ENCODE assay signal across 23 cellular contexts in the genomic region with DNA sequence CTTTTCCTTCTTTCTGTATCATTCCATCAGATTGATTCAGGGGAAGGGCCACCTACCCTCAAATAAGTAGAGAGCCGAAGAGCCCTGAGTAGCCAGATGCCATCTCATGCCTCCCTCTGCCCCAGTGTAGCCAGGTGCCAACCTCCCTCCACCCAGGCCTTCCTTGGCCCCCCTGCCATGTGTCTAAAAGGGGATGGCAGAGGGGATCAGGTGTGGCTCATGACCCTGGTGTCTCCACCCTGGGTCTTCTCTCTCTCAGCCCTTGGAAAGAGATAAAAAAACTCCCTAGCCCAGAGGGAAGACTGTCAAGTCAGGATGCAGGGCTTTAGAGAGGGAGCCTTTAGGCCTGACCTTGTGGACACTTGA. TPM values are rescaled to one million over a fixed set of nuclear protein-coding genes. Genes with fewer than 3 reads are reported as not detected.
A peak's percentile ranks its signal among the peaks of the same experiment; 100 is the strongest.
DNase-seq lines count a peak whose midpoint lies in the region; ATAC-seq, FAIRE-seq and TF ChIP-seq lines count a peak whose summit lies in the region.
"Had no signal": no experiment of that assay in that cellular context is flagged by ENCODE, and none has a peak within 500 bp of the region (broad histone marks: within the 10 kb centered on the region; RNA-seq: fewer than 3 reads in every experiment).

No MANE protein-coding gene starts in this region.

- H3K27me3 ChIP-seq in SK-N-SH (ENCODE audit: insufficient read depth) (no peaks in the 10 kb centered on the region), WERI-Rb-1 (ENCODE audit: insufficient read depth, low read depth, severe bottlenecking) (no peaks in the 10 kb centered on the region), tibial nerve (no peaks in the 10 kb centered on the region)
- H3K27me3 ChIP-seq: SJCRH30 had no signal

- no peaks in the 10 kb centered on the region for H3K36me3 ChIP-seq in SK-N-SH (replicated peaks in 1 of 2; ENCODE audit: control insufficient read depth in 1 of 2, insufficient read depth in 2 of 2, low read length in 1 of 2)
- H3K36me3 ChIP-seq in WERI-Rb-1: peaks cover 58% of the 10 kb centered on the region
- H3K36me3 ChIP-seq in tibial nerve: peaks cover 0 to 10% (median 0%) of the 10 kb centered on the region in 3 donors
- H3K36me3 ChIP-seq: SJCRH30 had no signal

- DNase-seq in SK-N-SH (peak; percentile 10), GM12891 (ENCODE audit: insufficient read length, low spot score) (peak; percentile 12), WERI-Rb-1 (no peak), sciatic nerve (ENCODE audit: low spot score) (peak; percentile 7), tibial nerve (ENCODE audit: low spot score in 2 of 2) (no peak), hippocampal formation (lab: John Stamatoyannopoulos, UW) (no peak)
- DNase-seq: COR-L47, EL, NCI-H1092 treated with DMSO at 0.1 percent for 48 hours, NCI-H1694, NCI-H2081 treated with DMSO at 0.1 percent for 48 hours, NCI-H510A, NCI-H748 treated with DMSO at 0.1 percent for 48 hours, SJCRH30 had no signal

- TF ChIP-seq CTCF in SK-N-SH (IDR thresholded peaks at IDR 0.05) (no peak), WERI-Rb-1 (IDR thresholded peaks at IDR 0.05; ENCODE audit: low read depth, low read length) (no peak), tibial nerve (IDR thresholded peaks at IDR 0.05) (no peak)

- H3K27ac ChIP-seq in SK-N-SH (ENCODE audit: low read depth in 2 of 2, low read length in 1 of 2): no peak overlapping the region
- H3K27ac ChIP-seq in WERI-Rb-1: peak overlapping the region; percentile 95
- no peak overlapping the region for H3K27ac ChIP-seq in tibial nerve
- H3K27ac ChIP-seq: 22Rv1, RWPE1, SJCRH30 had no signal

- CTCF ChIA-PET in SK-N-SH (lab: Yijun Ruan, JAX): interaction anchor here (1.3 kb wide), 1 partner anchor 17 kb away, joined by 4 read pairs; no protein-coding TSS in a partner anchor

- no peak for ATAC-seq in SK-N-SH treated with all-trans-retinoic acid at 6 μM for 48 hours
- ATAC-seq in sciatic nerve: no peak
- no peak for ATAC-seq in GM18519 (IDR thresholded peaks at IDR 0.05; ENCODE audit: low FRiP score, unreplicated experiment)
- ATAC-seq: GM12878, K562 had no signal

- intact Hi-C loops in sciatic nerve (cut with DNase I): no loop called here

- no peaks in the 10 kb centered on the region for H3F3A ChIP-seq in SK-N-SH (replicated peaks; ENCODE audit: insufficient read depth)

- H3K9me2 ChIP-seq in SK-N-SH: no peaks in the 10 kb centered on the region

- no peak for TF ChIP-seq POLR2A in GM12891 (IDR thresholded peaks at IDR 0.05; ENCODE audit: low read depth, low read length)
- no peak for TF ChIP-seq POLR2A in tibial nerve (IDR thresholded peaks at IDR 0.05)

- peaks cover 8% of the 10 kb centered on the region for H4K20me1 ChIP-seq in SK-N-SH (ENCODE audit: insufficient read depth)

- TF ChIP-seq EP300 in SK-N-SH (IDR thresholded peaks at IDR 0.05; ENCODE audit: borderline replicate concordance in 1 of 2, low read depth in 1 of 2, low read length in 1 of 2) (no peak), tibial nerve (IDR thresholded peaks at IDR 0.05) (no peak)

- no peak overlapping the region for H2AFZ ChIP-seq in SK-N-SH (ENCODE audit: low read depth)

- H3K4me1 ChIP-seq in SK-N-SH (ENCODE audit: control insufficient read depth in 1 of 2, insufficient read depth in 2 of 2, low read depth in 1 of 2, low read length in 1 of 2) (peaks cover 0 to 5% of the 10 kb centered on the region in 2 experiments; a peak in 1 of 4 replicates), tibial nerve (peaks cover 0 to 6% (median 0%) of the 10 kb centered on the region in 4 donors)

- no peaks in the 10 kb centered on the region for H3K79me2 ChIP-seq in SK-N-SH (ENCODE audit: insufficient read depth)

- H3K9ac ChIP-seq in SK-N-SH: no peak overlapping the region

- H3K4me3 ChIP-seq in SK-N-SH (ENCODE audit: low read depth in 2 of 2, low read length in 1 of 2) (no peak overlapping the region), WERI-Rb-1 (ENCODE audit: low read depth, low read length) (no peak overlapping the region), tibial nerve (no peak overlapping the region)
- H3K4me3 ChIP-seq: GM12878, K562, SJCRH30 had no signal

- no peak overlapping the region for H3K4me2 ChIP-seq in SK-N-SH

- H3K9me3 ChIP-seq in SK-N-SH (no peaks in the 10 kb centered on the region), WERI-Rb-1 (ENCODE audit: severe bottlenecking) (no peaks in the 10 kb centered on the region), tibial nerve (no peaks in the 10 kb centered on the region)
- H3K9me3 ChIP-seq: SJCRH30 had no signal

- 22% methylated on average over 1 of the region's 1 CpG for WGBS in SK-N-SH (ENCODE audit: low lambda C conversion rate)
- WGBS in tibial nerve, 2 donors: 75 to 100% methylated on average over 1 of the region's 1 CpG

- POLR2A ChIA-PET in SK-N-SH (lab: Yijun Ruan, JAX): no interaction called here

- FAIRE-seq in GM12891 (lab: Jason Lieb, UNC): no peak
- FAIRE-seq: GM12878, K562 had no signal

- no peak for TF ChIP-seq RAD21 in SK-N-SH (IDR thresholded peaks at IDR 0.05; ENCODE audit: low read length)

TF ChIP-seq in SK-N-SH, 30 proteins besides CTCF, POLR2A, EP300 and RAD21:
- TF ChIP-seq NFIC (IDR thresholded peaks at IDR 0.05; ENCODE audit: borderline replicate concordance): no peak
- TF ChIP-seq NRF1 (IDR thresholded peaks at IDR 0.05; ENCODE audit: low read depth, low read length): no peak
- TF ChIP-seq, protein P1, sequence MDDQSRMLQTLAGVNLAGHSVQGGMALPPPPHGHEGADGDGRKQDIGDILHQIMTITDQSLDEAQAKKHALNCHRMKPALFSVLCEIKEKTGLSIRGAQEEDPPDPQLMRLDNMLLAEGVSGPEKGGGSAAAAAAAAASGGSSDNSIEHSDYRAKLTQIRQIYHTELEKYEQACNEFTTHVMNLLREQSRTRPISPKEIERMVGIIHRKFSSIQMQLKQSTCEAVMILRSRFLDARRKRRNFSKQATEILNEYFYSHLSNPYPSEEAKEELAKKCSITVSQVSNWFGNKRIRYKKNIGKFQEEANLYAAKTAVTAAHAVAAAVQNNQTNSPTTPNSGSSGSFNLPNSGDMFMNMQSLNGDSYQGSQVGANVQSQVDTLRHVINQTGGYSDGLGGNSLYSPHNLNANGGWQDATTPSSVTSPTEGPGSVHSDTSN (IDR thresholded peaks at IDR 0.05): no peak
- TF ChIP-seq GATA2 (CRISPR knock-in tag; IDR thresholded peaks at IDR 0.05): no peak
- TF ChIP-seq MEF2A (IDR thresholded peaks at IDR 0.05; ENCODE audit: borderline replicate concordance, low read depth): no peak
- TF ChIP-seq YY1 (IDR thresholded peaks at IDR 0.05; ENCODE audit: low read depth): no peak

TF ChIP-seq in SK-N-SH treated with all-trans-retinoic acid at 6 μM for 48 hours, 23 proteins besides CTCF, POLR2A, EP300 and RAD21 (continues in another document):
- no peak for TF ChIP-seq PPARA (CRISPR knock-in tag; IDR thresholded peaks at IDR 0.05; ENCODE audit: borderline replicate concordance)

TF ChIP-seq in GM12891, 5 proteins besides CTCF, POLR2A, EP300 and RAD21:
- no peak for TF ChIP-seq TAF1 (IDR thresholded peaks at IDR 0.05; ENCODE audit: low read depth, low read length)
- no peak for TF ChIP-seq POU2F2 (IDR thresholded peaks at IDR 0.05; ENCODE audit: low read depth, low read length)
- TF ChIP-seq PAX5 (IDR thresholded peaks at IDR 0.05; ENCODE audit: insufficient read depth, low read length, severe bottlenecking): no peak
- TF ChIP-seq SPI1 (IDR thresholded peaks at IDR 0.05; ENCODE audit: low read depth, low read length): no peak
- no peak for TF ChIP-seq POLR2AphosphoS5 (IDR thresholded peaks at IDR 0.05; ENCODE audit: low read depth, low read length)
TF ChIP-seq in GM12891: peak in this region for 0.

RNA-seq across cellular contexts. Expression of a gene that starts 5.1 kb away (rescaled TPM):
- polyA plus RNA-seq in SK-N-SH (2012; rRNA removed): 0.15 and 0.24 TPM in 2 replicates
- 0.01 and 0.16 TPM in 2 replicates for polyA plus RNA-seq in SK-N-SH (2012; cell fraction: cytosol; rRNA removed)
- 0.55 and 0.82 TPM in 2 replicates for polyA plus RNA-seq in SK-N-SH (2012; cell fraction: nucleus; rRNA removed)
- 0.06 TPM for polyA plus RNA-seq in GM12891 (2012; ENCODE audit: low read depth, missing spikeins)
- total RNA-seq in sciatic nerve (0.40 TPM), tibial nerve (1 to 10 TPM in 2 of 4 donors, under 1 TPM in 2; 0.59 to 2.6 (median 0.91) TPM)
- total RNA-seq: H4, K562 had no signal
- polyA plus RNA-seq: AG04450, CD14-positive monocyte, K562 had no signal

RNA-seq across cellular contexts. Expression of a gene that starts 41.0 kb away (rescaled TPM):
- polyA plus RNA-seq in SK-N-SH (2012; rRNA removed): 82.1 and 86.0 TPM in 2 replicates
- polyA plus RNA-seq in SK-N-SH (2012; cell fraction: cytosol; rRNA removed): 39.3 and 60.0 TPM in 2 replicates
- 71.2 and 84.0 TPM in 2 replicates for polyA plus RNA-seq in SK-N-SH (2012; cell fraction: nucleus; rRNA removed)
- polyA plus RNA-seq in GM12891 (2012; ENCODE audit: low read depth, missing spikeins): 30.0 TPM
- total RNA-seq in sciatic nerve (35.8 TPM), tibial nerve (10 to 100 TPM; 68.8 to 80.0 (median 73.2) TPM)

Comparison
In these comparisons a context has a peak if more than half of its experiments do, and no peak if none do; other contexts are left out.
1. DNase-seq: peak in SK-N-SH (single experiment), GM12891 (single experiment) and sciatic nerve (single experiment); none in WERI-Rb-1 (single experiment), tibial nerve (0 of 2) and hippocampal formation (0 of 2).